Comparison of ENCODE assay signal across 14 cellular contexts in the genomic region with DNA sequence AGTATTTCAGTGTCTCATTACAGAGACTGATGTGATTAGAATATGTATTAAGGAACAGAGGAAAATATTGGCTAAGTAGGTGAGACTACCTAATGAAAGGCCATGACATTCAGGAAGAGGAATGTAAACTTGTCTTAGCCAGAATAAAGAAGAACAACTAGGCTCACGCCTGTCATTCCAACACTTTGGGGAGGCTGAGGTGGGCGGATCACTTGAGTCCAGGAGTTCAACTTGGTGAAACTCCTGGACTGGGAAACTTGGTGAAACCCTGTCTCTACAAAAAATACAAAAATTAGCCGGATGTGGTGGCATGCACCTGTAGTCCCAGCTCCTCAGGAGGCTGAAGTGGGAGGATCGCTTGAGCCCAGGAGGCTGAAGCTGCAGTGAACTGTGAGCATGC. TPM values are rescaled to one million over a fixed set of nuclear protein-coding genes. Genes with fewer than 3 reads are reported as not detected.
A peak's percentile ranks its signal among the peaks of the same experiment; 100 is the strongest.
DNase-seq lines count a peak whose midpoint lies in the region; ATAC-seq, FAIRE-seq and TF ChIP-seq lines count a peak whose summit lies in the region.
"Had no signal": no experiment of that assay in that cellular context is flagged by ENCODE, and none has a peak within 500 bp of the region (broad histone marks: within the 10 kb centered on the region; RNA-seq: fewer than 3 reads in every experiment).

No MANE protein-coding gene starts in this region.

- H3K4ac ChIP-seq in mesendoderm (ENCODE audit: low read depth, low read length) (no peak overlapping the region), mesenchymal stem cell (ENCODE audit: low read depth in 1 of 2, low read length in 2 of 2) (no peak overlapping the region)

- H3K27me3 ChIP-seq in HepG2 (ENCODE audit: control insufficient read depth in 1 of 2, insufficient read depth in 2 of 2, low read length in 2 of 2) (no peaks in the 10 kb centered on the region), right lobe of liver (no peaks in the 10 kb centered on the region), mesendoderm (ENCODE audit: insufficient read depth, low read length, poor library complexity) (no peaks in the 10 kb centered on the region), mesenchymal stem cell (ENCODE audit: control insufficient read depth in 1 of 2, insufficient read depth in 1 of 2, low read length in 2 of 2) (no peaks in the 10 kb centered on the region)

- intact Hi-C loops in HepG2 (cut with micrococcal nuclease; ENCODE audit: unreplicated experiment), result no loop called here
- intact Hi-C loops in right lobe of liver (cut with DNase I), result no loop called here
- intact Hi-C loops in activated T-helper 2 cell treated with anti-CD3 and anti-CD28 coated beads, Interferon-gamma antibody, Interleukin-2, Interleukin-4, amounts not matched to agents 10 μg/mL and 5 μg/mL and 100 μg/mL, durations not matched to agents 14 hours and 24 hours and 36 hours (cut with micrococcal nuclease), result no loop called here

- peak; percentile 30 for DNase-seq in HepG2 (ENCODE audit: low spot score)
- DNase-seq in right lobe of liver, result no peak
- DNase-seq in memory B cell (ENCODE audit: low spot score in 2 of 2), result no peak
- no peak for DNase-seq in mesendoderm
- no peak for DNase-seq in mesenchymal stem cell
- no peak for DNase-seq in activated T-helper 2 cell treated with anti-CD3 and anti-CD28 coated beads, Interferon-gamma antibody, Interleukin-2, Interleukin-4, amounts not matched to agents 10 μg/mL and 5 μg/mL and 100 μg/mL, durations not matched to agents 14 hours and 24 hours and 36 hours (ENCODE audit: low spot score)
- DNase-seq: C1 segment of cervical spinal cord, DMS53, GF-D8, GM23248, H7 had no signal

- no peak overlapping the region for H4K8ac ChIP-seq in mesendoderm (ENCODE audit: low read depth, low read length)
- no peak overlapping the region for H4K8ac ChIP-seq in mesenchymal stem cell (ENCODE audit: low read length)

- BruUV-seq in HepG2 (replicated peaks; lab: Mats Ljungman, UMichigan), result no TSS peak

- no peak overlapping the region for H2AK5ac ChIP-seq in mesendoderm (ENCODE audit: low read length)
- H2AK5ac ChIP-seq in mesenchymal stem cell (ENCODE audit: low read length, severe bottlenecking), result no peak overlapping the region

- H3K4me1 Mint-ChIP-seq in IgD-negative memory B cell (peaks cover 11 to 16% (median 15%) of the 10 kb centered on the region in 3 donors), memory B cell (peaks cover 13% of the 10 kb centered on the region)
- peaks cover 21% of the 10 kb centered on the region for H3K4me1 Mint-ChIP-seq in activated T-helper 2 cell treated with anti-CD3 and anti-CD28 coated beads, Interferon-gamma antibody, Interleukin-2, Interleukin-4, amounts not matched to agents 10 μg/mL and 5 μg/mL and 100 μg/mL, durations not matched to agents 14 hours and 24 hours and 36 hours (ENCODE audit: low read depth)

- TF ChIP-seq POLR2A in HepG2 (IDR thresholded peaks at IDR 0.05; ENCODE audit: insufficient read depth in 1 of 2, low read depth in 2 of 2, low read length in 2 of 2) (no peak), right lobe of liver (IDR thresholded peaks at IDR 0.05) (no peak)

- no peak overlapping the region for H3K56ac ChIP-seq in mesendoderm (ENCODE audit: low read length)

- H3K23ac ChIP-seq in mesendoderm (ENCODE audit: low read length), result no peak overlapping the region
- no peak overlapping the region for H3K23ac ChIP-seq in mesenchymal stem cell (ENCODE audit: low read length in 2 of 2)

- H3K9me3 Mint-ChIP-seq in IgD-negative memory B cell (peaks cover 0 to 2% (median 0%) of the 10 kb centered on the region in 3 donors), memory B cell (no peaks in the 10 kb centered on the region)
- no peaks in the 10 kb centered on the region for H3K9me3 Mint-ChIP-seq in activated T-helper 2 cell treated with anti-CD3 and anti-CD28 coated beads, Interferon-gamma antibody, Interleukin-2, Interleukin-4, amounts not matched to agents 10 μg/mL and 5 μg/mL and 100 μg/mL, durations not matched to agents 14 hours and 24 hours and 36 hours

- H3K4me3 ChIP-seq in HepG2 (replicated peaks in 1 of 3; ENCODE audit: insufficient read depth in 1 of 3, low read depth in 2 of 3, low read length in 3 of 3) (no peak overlapping the region), right lobe of liver (no peak overlapping the region), mesendoderm (ENCODE audit: low read length) (no peak overlapping the region), mesenchymal stem cell (ENCODE audit: insufficient read depth in 1 of 2, low read depth in 1 of 2, low read length in 2 of 2) (no peak overlapping the region)
- H3K4me3 ChIP-seq: GM23248 had no signal

- H2BK15ac ChIP-seq in mesendoderm (replicated peaks; ENCODE audit: low read depth) (no peak overlapping the region), mesenchymal stem cell (ENCODE audit: low read depth, poor library complexity, severe bottlenecking) (no peak overlapping the region)

- H3K4me3 Mint-ChIP-seq in IgD-negative memory B cell, result no peak overlapping the region
- H3K4me3 Mint-ChIP-seq in memory B cell, result no peak overlapping the region
- H3K4me3 Mint-ChIP-seq in activated T-helper 2 cell treated with anti-CD3 and anti-CD28 coated beads, Interferon-gamma antibody, Interleukin-2, Interleukin-4, amounts not matched to agents 10 μg/mL and 5 μg/mL and 100 μg/mL, durations not matched to agents 14 hours and 24 hours and 36 hours (ENCODE audit: low read depth), result no peak overlapping the region
- H3K4me3 Mint-ChIP-seq: B cell had no signal

- H2BK5ac ChIP-seq in mesendoderm (ENCODE audit: low read length) (no peak overlapping the region), mesenchymal stem cell (ENCODE audit: low read depth, low read length, poor library complexity, severe bottlenecking) (no peak overlapping the region)

- no peak for TF ChIP-seq EP300 in HepG2 (IDR thresholded peaks at IDR 0.05; ENCODE audit: low read depth in 2 of 2, low read length in 2 of 2)
- TF ChIP-seq EP300 in HepG2 (CRISPR knock-in tag; IDR thresholded peaks at IDR 0.05; ENCODE audit: borderline replicate concordance), result no peak

- no peaks in the 10 kb centered on the region for H3K36me3 ChIP-seq in HepG2 (replicated peaks in 1 of 2; ENCODE audit: control insufficient read depth in 1 of 2, insufficient read depth in 2 of 2, low read length in 2 of 2)
- H3K36me3 ChIP-seq in right lobe of liver, result peaks cover 0 to 14% (median 0%) of the 10 kb centered on the region in 4 donors
- H3K36me3 ChIP-seq in mesendoderm (ENCODE audit: control insufficient read depth, insufficient read depth, low read length), result no peaks in the 10 kb centered on the region
- H3K36me3 ChIP-seq in mesenchymal stem cell (ENCODE audit: control insufficient read depth in 1 of 2, insufficient read depth in 2 of 2, low read depth in 1 of 2, low read length in 2 of 2), result peaks cover 0 to 6% of the 10 kb centered on the region in 2 experiments

- ATAC-seq in HepG2 (peak; percentile 63), right lobe of liver (no peak), memory B cell (ENCODE audit: low read depth) (no peak)

- CTCF ChIA-PET in HepG2 (lab: Yijun Ruan, JAX; ENCODE audit: low intra/inter-chr PET ratio, low total read pairs), result no interaction called here

- H3K79me1 ChIP-seq in mesendoderm (ENCODE audit: low read length), result no peaks in the 10 kb centered on the region
- no peaks in the 10 kb centered on the region for H3K79me1 ChIP-seq in mesenchymal stem cell (replicated peaks; ENCODE audit: low read length, poor library complexity, severe bottlenecking)

- H3K27me3 Mint-ChIP-seq in IgD-negative memory B cell, result no peaks in the 10 kb centered on the region
- no peaks in the 10 kb centered on the region for H3K27me3 Mint-ChIP-seq in memory B cell
- H3K27me3 Mint-ChIP-seq in activated T-helper 2 cell treated with anti-CD3 and anti-CD28 coated beads, Interferon-gamma antibody, Interleukin-2, Interleukin-4, amounts not matched to agents 10 μg/mL and 5 μg/mL and 100 μg/mL, durations not matched to agents 14 hours and 24 hours and 36 hours (ENCODE audit: low read depth), result no peaks in the 10 kb centered on the region
- H3K27me3 Mint-ChIP-seq: B cell had no signal

- no peak for TF ChIP-seq CTCF in HepG2 (CRISPR knock-in tag; IDR thresholded peaks at IDR 0.05)
- no peak for TF ChIP-seq CTCF in right lobe of liver (IDR thresholded peaks at IDR 0.05)

- H3K27ac ChIP-seq in HepG2 (ENCODE audit: extremely low read length, insufficient read depth, low read length) (no peak overlapping the region), right lobe of liver (no peak overlapping the region), mesendoderm (ENCODE audit: low read depth, low read length) (no peak overlapping the region), mesenchymal stem cell (ENCODE audit: low read length, poor library complexity, severe bottlenecking) (no peak overlapping the region)
- H3K27ac ChIP-seq: GM23248 had no signal

- no peak overlapping the region for H4K5ac ChIP-seq in mesendoderm (ENCODE audit: low read length)

- H2AFZ ChIP-seq in HepG2 (ENCODE audit: low read length) (no peak overlapping the region), mesenchymal stem cell (ENCODE audit: low read depth, low read length) (no peak overlapping the region)
- H2AFZ ChIP-seq: GM23248 had no signal

- H3K36me3 Mint-ChIP-seq in IgD-negative memory B cell, result peaks cover 14% of the 10 kb centered on the region
- peaks cover 38% of the 10 kb centered on the region for H3K36me3 Mint-ChIP-seq in memory B cell
- H3K36me3 Mint-ChIP-seq in activated T-helper 2 cell treated with anti-CD3 and anti-CD28 coated beads, Interferon-gamma antibody, Interleukin-2, Interleukin-4, amounts not matched to agents 10 μg/mL and 5 μg/mL and 100 μg/mL, durations not matched to agents 14 hours and 24 hours and 36 hours (ENCODE audit: low read depth), result peaks cover 44% of the 10 kb centered on the region

- no peak overlapping the region for H3K14ac ChIP-seq in mesenchymal stem cell (ENCODE audit: low read length in 2 of 2)

- H3K18ac ChIP-seq in mesendoderm (ENCODE audit: low read length) (no peak overlapping the region), mesenchymal stem cell (ENCODE audit: low read depth in 1 of 2, low read length in 2 of 2) (no peak overlapping the region)

- peak overlapping the region in 2 of 3 donors; percentile 45 to 74 for H3K27ac Mint-ChIP-seq in IgD-negative memory B cell
- H3K27ac Mint-ChIP-seq in memory B cell, result peak overlapping the region; percentile 48
- H3K27ac Mint-ChIP-seq in activated T-helper 2 cell treated with anti-CD3 and anti-CD28 coated beads, Interferon-gamma antibody, Interleukin-2, Interleukin-4, amounts not matched to agents 10 μg/mL and 5 μg/mL and 100 μg/mL, durations not matched to agents 14 hours and 24 hours and 36 hours, result no peak overlapping the region
- H3K27ac Mint-ChIP-seq: B cell had no signal

- H3K4me1 ChIP-seq in HepG2 (ENCODE audit: insufficient read depth, low read length), result peaks cover 19% of the 10 kb centered on the region
- H3K4me1 ChIP-seq in right lobe of liver, result peaks cover 0 to 6% (median 0%) of the 10 kb centered on the region in 4 donors
- H3K4me1 ChIP-seq in mesendoderm (ENCODE audit: control insufficient read depth, low read depth, low read length), result no peaks in the 10 kb centered on the region
- no peaks in the 10 kb centered on the region for H3K4me1 ChIP-seq in mesenchymal stem cell (ENCODE audit: control insufficient read depth, insufficient read depth, low read depth, low read length)

- no peaks in the 10 kb centered on the region for H4K20me1 ChIP-seq in HepG2 (ENCODE audit: insufficient read depth, low read length)

- peak; percentile 59 for FAIRE-seq in HepG2 (lab: Jason Lieb, UNC)
- FAIRE-seq: A204.1 had no signal

- POLR2A ChIA-PET in HepG2 (lab: Yijun Ruan, JAX), result interaction anchor here (1.4 kb wide), 1 partner anchor 14 kb away, joined by 4 read pairs; the partner anchor contains the start of gene CACYBP

- no peaks in the 10 kb centered on the region for H3K79me2 ChIP-seq in HepG2 (ENCODE audit: insufficient read depth, low read length)
- no peaks in the 10 kb centered on the region for H3K79me2 ChIP-seq in mesendoderm (ENCODE audit: control insufficient read depth, insufficient read depth, low read length)

- no peak overlapping the region for H4K91ac ChIP-seq in mesenchymal stem cell (ENCODE audit: low read length)

- in situ Hi-C loops in HepG2 (cut with HindIII; ENCODE audit: extremely low pct_ligation_motif_present, low pct_unique_long_range_greater_than_20kb), result loop anchor here (25.0 kb wide), 1 partner anchor 723 kb away; no protein-coding TSS in a partner anchor

- H3K9ac ChIP-seq in HepG2 (ENCODE audit: insufficient read depth, low read depth, low read length), result no peak overlapping the region
- no peak overlapping the region for H3K9ac ChIP-seq in mesendoderm (ENCODE audit: low read length)
- H3K9ac ChIP-seq in mesenchymal stem cell (ENCODE audit: low read length), result no peak overlapping the region
- H3K9ac ChIP-seq: GM23248 had no signal

- H3K9me3 ChIP-seq in HepG2 (ENCODE audit: low read length), result no peaks in the 10 kb centered on the region
- H3K9me3 ChIP-seq in right lobe of liver, result no peaks in the 10 kb centered on the region
- no peaks in the 10 kb centered on the region for H3K9me3 ChIP-seq in mesenchymal stem cell (ENCODE audit: control insufficient read depth, low read length)

- no peak overlapping the region for H2BK12ac ChIP-seq in mesenchymal stem cell (ENCODE audit: low read length in 2 of 2)

- no peak overlapping the region for H2BK120ac ChIP-seq in mesendoderm (ENCODE audit: low read depth, low read length)
- H2BK120ac ChIP-seq in mesenchymal stem cell (ENCODE audit: low read depth, low read length), result no peak overlapping the region

- no peak for TF ChIP-seq RAD21 in HepG2 (CRISPR knock-in tag; IDR thresholded peaks at IDR 0.05)

- H3K4me2 ChIP-seq in HepG2 (ENCODE audit: low read depth, low read length) (no peak overlapping the region), mesendoderm (ENCODE audit: low read length) (no peak overlapping the region), mesenchymal stem cell (ENCODE audit: low read length, poor library complexity, severe bottlenecking) (no peak overlapping the region)

- WGBS in HepG2 (ENCODE audit: low lambda C conversion rate), result 55% methylated on average over 4 of the region's 4 CpGs
- WGBS in right lobe of liver (ENCODE audit: insufficient coverage, low coverage, low lambda C conversion rate, missing lambda C conversion rate), result 98% methylated on average over 4 of the region's 4 CpGs
- WGBS in mesendoderm (ENCODE audit: extremely low coverage, insufficient coverage, low lambda C conversion rate), result no CpG with 5 or more reads among the region's 4 CpGs
- WGBS in mesenchymal stem cell, result 97% methylated on average over 4 of the region's 4 CpGs

RNA-seq across cellular contexts. Expression of gene CACYBP, which starts 14.8 kb away (rescaled TPM):
- total RNA-seq in HepG2 (2016; rRNA removed; fragmentation: Illumina TruSeq; extraction: Trizol) (183 and 247 TPM in 2 replicates), right lobe of liver (10 to 100 TPM; 20.3 to 60.0 (median 31.2) TPM)
- total RNA-seq in HepG2 (2016; cell fraction: cytosol; rRNA removed; fragmentation: Illumina TruSeq; extraction: Trizol; ENCODE audit: low read depth), result 30.4 and 49.6 TPM in 2 replicates
- 174 and 253 TPM in 2 replicates for total RNA-seq in HepG2 (2016; cell fraction: insoluble cytoplasmic fraction; rRNA removed; fragmentation: Illumina TruSeq; extraction: Trizol)
- 59.8 and 73.6 TPM in 2 replicates for total RNA-seq in HepG2 (2016; cell fraction: membrane; rRNA removed; fragmentation: Illumina TruSeq; extraction: Trizol)
- total RNA-seq in HepG2 (2016; cell fraction: nucleus; rRNA removed; fragmentation: Illumina TruSeq; extraction: Trizol), result 71.5 and 73.7 TPM in 2 replicates
- polyA plus RNA-seq in HepG2 (2011; rRNA removed) (14.4 and 18.4 TPM in 2 replicates), IgD-negative memory B cell (158 TPM)
- polyA plus RNA-seq in HepG2 (2011; cell fraction: cytosol; rRNA removed), result 16.9 and 18.9 TPM in 2 replicates
- polyA plus RNA-seq in HepG2 (2011; cell fraction: nucleus; rRNA removed), result 6.2 and 30.3 TPM in 2 replicates
- 63.3 and 84.9 TPM in 2 replicates for polyA plus RNA-seq in HepG2 (2012)
- 27.7 and 44.6 TPM in 2 replicates for polyA plus RNA-seq in HepG2 (2016; cell fraction: cytosol; fragmentation: Illumina TruSeq; extraction: Trizol; ENCODE audit: low read depth)
- 258 and 299 TPM in 2 replicates for polyA plus RNA-seq in HepG2 (2016; cell fraction: insoluble cytoplasmic fraction; fragmentation: Illumina TruSeq; extraction: Trizol; ENCODE audit: low read depth)
- polyA plus RNA-seq in HepG2 (2016; cell fraction: membrane; fragmentation: Illumina TruSeq; extraction: Trizol; ENCODE audit: low read depth), result 37.6 and 44.0 TPM in 2 replicates
- polyA plus RNA-seq in HepG2 (2016; cell fraction: nucleus; fragmentation: Illumina TruSeq; extraction: Trizol; ENCODE audit: insufficient read depth, low read depth), result 94.4 and 105 TPM in 2 replicates
- polyA minus RNA-seq in HepG2 (2011; rRNA and poly(A)+ RNA removed; ENCODE audit: low replicate concordance), result 7.8 and 17.6 TPM in 2 replicates
- 13.6 and 15.7 TPM in 2 replicates for polyA minus RNA-seq in HepG2 (2011; cell fraction: cytosol; rRNA and poly(A)+ RNA removed)
- polyA minus RNA-seq in HepG2 (2011; cell fraction: nucleus; rRNA and poly(A)+ RNA removed), result 22.3 and 32.9 TPM in 2 replicates
- 113 TPM for polyA plus RNA-seq in mesendoderm (2013, experiment 1 of 2)
- 111 TPM for polyA plus RNA-seq in mesendoderm (2013, experiment 2 of 2)
- 39.3 TPM for polyA plus RNA-seq in mesenchymal stem cell (2013, experiment 1 of 2)
- 39.0 TPM for polyA plus RNA-seq in mesenchymal stem cell (2013, experiment 2 of 2)
- 311 and 318 TPM in 2 replicates for total RNA-seq in activated T-helper 2 cell treated with anti-CD3 and anti-CD28 coated beads, Interferon-gamma antibody, Interleukin-2, Interleukin-4, amounts not matched to agents 10 μg/mL and 5 μg/mL and 100 μg/mL, durations not matched to agents 14 hours and 24 hours and 36 hours

RNA-seq across cellular contexts. Expression of gene MRPS14, which starts 38.3 kb away (rescaled TPM):
- total RNA-seq in HepG2 (2016; rRNA removed; fragmentation: Illumina TruSeq; extraction: Trizol), result 43.2 and 52.7 TPM in 2 replicates
- total RNA-seq in HepG2 (2016; cell fraction: cytosol; rRNA removed; fragmentation: Illumina TruSeq; extraction: Trizol; ENCODE audit: low read depth), result 9.3 and 9.4 TPM in 2 replicates
- total RNA-seq in HepG2 (2016; cell fraction: insoluble cytoplasmic fraction; rRNA removed; fragmentation: Illumina TruSeq; extraction: Trizol), result 44.1 and 58.4 TPM in 2 replicates
- total RNA-seq in HepG2 (2016; cell fraction: membrane; rRNA removed; fragmentation: Illumina TruSeq; extraction: Trizol), result 13.3 and 14.6 TPM in 2 replicates
- 19.0 and 20.8 TPM in 2 replicates for total RNA-seq in HepG2 (2016; cell fraction: nucleus; rRNA removed; fragmentation: Illumina TruSeq; extraction: Trizol)
- polyA plus RNA-seq in HepG2 (2011; rRNA removed), result 32.0 and 36.6 TPM in 2 replicates
- 20.4 and 26.8 TPM in 2 replicates for polyA plus RNA-seq in HepG2 (2011; cell fraction: cytosol; rRNA removed)
- 14.8 and 19.5 TPM in 2 replicates for polyA plus RNA-seq in HepG2 (2011; cell fraction: nucleus; rRNA removed)
- polyA plus RNA-seq in HepG2 (2012), result 38.4 and 42.2 TPM in 2 replicates
- polyA plus RNA-seq in HepG2 (2016; cell fraction: cytosol; fragmentation: Illumina TruSeq; extraction: Trizol; ENCODE audit: low read depth), result 11.7 and 12.1 TPM in 2 replicates
- polyA plus RNA-seq in HepG2 (2016; cell fraction: insoluble cytoplasmic fraction; fragmentation: Illumina TruSeq; extraction: Trizol; ENCODE audit: low read depth), result 52.9 and 60.0 TPM in 2 replicates
- 11.2 and 11.7 TPM in 2 replicates for polyA plus RNA-seq in HepG2 (2016; cell fraction: membrane; fragmentation: Illumina TruSeq; extraction: Trizol; ENCODE audit: low read depth)
- 32.8 and 35.8 TPM in 2 replicates for polyA plus RNA-seq in HepG2 (2016; cell fraction: nucleus; fragmentation: Illumina TruSeq; extraction: Trizol; ENCODE audit: insufficient read depth, low read depth)
- 11.8 and 20.3 TPM in 2 replicates for polyA minus RNA-seq in HepG2 (2011; rRNA and poly(A)+ RNA removed; ENCODE audit: low replicate concordance)
- polyA minus RNA-seq in HepG2 (2011; cell fraction: cytosol; rRNA and poly(A)+ RNA removed), result 9.5 and 10.3 TPM in 2 replicates
- polyA minus RNA-seq in HepG2 (2011; cell fraction: nucleus; rRNA and poly(A)+ RNA removed), result 25.4 and 25.8 TPM in 2 replicates
- total RNA-seq in right lobe of liver, result 10 to 100 TPM in 5 of 6 experiments, 1 to 10 TPM in 1; 9.4 to 22.8 (median 18.8) TPM
- 43.4 TPM for polyA plus RNA-seq in IgD-negative memory B cell
- 52.1 TPM for polyA plus RNA-seq in mesendoderm (2013, experiment 1 of 2)
- 50.0 TPM for polyA plus RNA-seq in mesendoderm (2013, experiment 2 of 2)
- polyA plus RNA-seq in mesenchymal stem cell (2013, experiment 1 of 2), result 41.8 TPM
- 43.5 TPM for polyA plus RNA-seq in mesenchymal stem cell (2013, experiment 2 of 2)
- 31.5 and 32.9 TPM in 2 replicates for total RNA-seq in activated T-helper 2 cell treated with anti-CD3 and anti-CD28 coated beads, Interferon-gamma antibody, Interleukin-2, Interleukin-4, amounts not matched to agents 10 μg/mL and 5 μg/mL and 100 μg/mL, durations not matched to agents 14 hours and 24 hours and 36 hours
